In the genomic region with DNA sequence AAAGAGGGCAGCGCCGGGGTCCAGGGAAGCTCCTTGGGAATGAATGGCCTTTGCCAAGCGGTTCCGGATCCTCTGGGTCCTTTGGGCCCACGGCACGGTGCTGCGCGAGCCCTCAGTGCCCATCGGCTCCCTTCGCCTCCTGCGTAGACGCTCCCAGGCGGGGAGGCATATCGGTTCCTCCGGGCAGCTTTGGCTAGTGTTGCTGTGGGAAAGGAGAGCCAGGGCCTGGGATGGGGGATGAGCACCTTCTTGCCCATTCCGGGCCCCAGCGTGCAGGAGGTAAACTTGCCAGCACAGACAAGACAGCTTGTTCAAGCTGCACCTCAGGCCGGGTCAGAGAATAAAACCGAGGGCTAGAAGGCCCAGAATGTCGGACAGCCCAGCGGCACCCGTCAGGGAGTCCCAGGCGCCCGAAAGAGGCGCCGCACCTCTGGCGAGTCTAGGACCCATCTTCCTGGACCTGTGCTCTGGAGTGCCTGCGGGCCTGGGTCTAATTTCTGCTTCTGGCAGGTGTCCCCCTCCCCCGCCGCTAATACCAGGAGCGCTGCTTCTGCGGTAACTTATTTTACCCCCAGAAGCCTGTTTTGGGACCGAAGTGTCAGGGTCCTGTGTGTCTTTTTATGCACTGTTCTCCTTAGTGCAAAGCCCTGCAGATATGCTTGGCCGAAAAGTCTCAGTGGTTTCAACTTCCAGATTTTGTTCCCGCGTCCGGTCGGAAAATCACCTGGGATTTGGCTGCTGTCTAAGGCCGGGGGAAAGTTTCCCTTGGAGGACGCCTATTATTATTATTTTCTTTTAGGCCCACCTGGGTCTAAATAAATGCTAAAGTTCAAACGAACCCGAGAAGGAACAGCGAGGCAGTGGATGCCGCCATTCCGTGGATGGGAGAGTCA, we compare ENCODE assay signal across 15 cellular contexts. TPM values are rescaled to one million over a fixed set of nuclear protein-coding genes. Genes with fewer than 3 reads are reported as not detected.
DNase-seq lines count a peak whose midpoint lies in the region; ATAC-seq and TF ChIP-seq lines count a peak whose summit lies in the region.
"Had no signal": no experiment of that assay in that cellular context is flagged by ENCODE, and none has a peak within 500 bp of the region (broad histone marks: within the 10 kb centered on the region; RNA-seq: fewer than 3 reads in every experiment).

No MANE protein-coding gene starts in this region.

- H3K27me3 Mint-ChIP-seq in activated naive CD4-positive, alpha-beta T cell treated with anti-CD3 and anti-CD28 coated beads, Interleukin-2, amount 10 ng/mL, durations not matched to agents 7 days and 5 days, result peaks cover 95% of the 10 kb centered on the region
- H3K27me3 Mint-ChIP-seq in T-cell, result peaks cover 29 to 66% of the 10 kb centered on the region in 2 donors
- H3K27me3 Mint-ChIP-seq in immature natural killer cell (ENCODE audit: low read depth in 3 of 3), result peaks cover 17 to 20% (median 19%) of the 10 kb centered on the region in 3 donors

- peak overlapping the region; percentile 31 for H3K4me3 ChIP-seq in smooth muscle cell

- peak overlapping the region; percentile 96 for H3K4me2 ChIP-seq in smooth muscle cell

- no peak for DNase-seq in activated naive CD4-positive, alpha-beta T cell treated with anti-CD3 and anti-CD28 coated beads, Interleukin-2, amount 10 ng/mL, durations not matched to agents 7 days and 5 days
- no peak for DNase-seq in activated naive CD4-positive, alpha-beta T cell treated with anti-CD3 and anti-CD28 coated beads, Interleukin-2, amount 50 U/mL, for 16 hours
- DNase-seq in T-cell (no peak), immature natural killer cell (no peak), smooth muscle cell (lab: John Stamatoyannopoulos, UW; ENCODE audit: unreplicated experiment) (no peak), HuH-7 (ENCODE audit: low spot score) (no peak)
- DNase-seq: AML-193; amniotic stem cell; effector memory CD4-positive, alpha-beta T cell; NCI-H1417 treated with DMSO at 0.1 percent for 48 hours; SHP77 treated with DMSO at 0.1 percent for 48 hours; stimulated activated CD4-positive, alpha-beta T cell treated with anti-CD3 and anti-CD28 coated beads, Interleukin-12 subunit alpha, Interleukin-12 subunit beta, amount 100 ng/mL, for 4 hours had no signal

- CTCF ChIA-PET in activated naive CD4-positive, alpha-beta T cell treated with anti-CD3 and anti-CD28 coated beads, Interleukin-2, amount 10 ng/mL, durations not matched to agents 7 days and 5 days (lab: Charles Lee), result no interaction called here
- CTCF ChIA-PET in T-cell (lab: Charles Lee), result no interaction called here

- H2AFZ ChIP-seq in smooth muscle cell (ENCODE audit: low read depth), result no peak overlapping the region

- WGBS in smooth muscle cell (ENCODE audit: low lambda C conversion rate), result 9% methylated on average over 45 of the region's 45 CpGs

- H3K27me3 ChIP-seq in smooth muscle cell (ENCODE audit: low read depth), result peaks cover 92% of the 10 kb centered on the region

- no peaks in the 10 kb centered on the region for H3K9me3 ChIP-seq in smooth muscle cell (replicated peaks; ENCODE audit: low read depth)

- TF ChIP-seq CTCF in smooth muscle cell (IDR thresholded peaks at IDR 0.05; ENCODE audit: borderline replicate concordance, insufficient read depth, poor library complexity, severe bottlenecking), result no peak

- no peak overlapping the region for H3K9ac ChIP-seq in smooth muscle cell (ENCODE audit: low read depth)

- no peaks in the 10 kb centered on the region for H3K36me3 ChIP-seq in smooth muscle cell (ENCODE audit: low read depth)

- H3F3A ChIP-seq in smooth muscle cell (ENCODE audit: low read depth), result no peaks in the 10 kb centered on the region

- no peak overlapping the region for H3K27ac ChIP-seq in smooth muscle cell (ENCODE audit: low read depth)

- H3K79me2 ChIP-seq in smooth muscle cell (ENCODE audit: low read depth), result no peaks in the 10 kb centered on the region

- peak overlapping the region; percentile 38 for H3K4me3 Mint-ChIP-seq in activated naive CD4-positive, alpha-beta T cell treated with anti-CD3 and anti-CD28 coated beads, Interleukin-2, amount 10 ng/mL, durations not matched to agents 7 days and 5 days
- H3K4me3 Mint-ChIP-seq in T-cell (peak overlapping the region; percentile 6 to 55 (median 46)), immature natural killer cell (peak overlapping the region in 3 of 5 donors; percentile 33 to 45 (median 44))

- H3K36me3 Mint-ChIP-seq in activated naive CD4-positive, alpha-beta T cell treated with anti-CD3 and anti-CD28 coated beads, Interleukin-2, amount 10 ng/mL, durations not matched to agents 7 days and 5 days, result no peaks in the 10 kb centered on the region
- H3K36me3 Mint-ChIP-seq in T-cell (no peaks in the 10 kb centered on the region), immature natural killer cell (peaks cover 0 to 5% (median 4%) of the 10 kb centered on the region in 3 donors)

- ATAC-seq in T-cell (replicated peaks in 1 of 4), result no peak
- ATAC-seq in HG03520 (IDR thresholded peaks at IDR 0.05; ENCODE audit: unreplicated experiment), result no peak
- no peak for ATAC-seq in GM18870 (IDR thresholded peaks at IDR 0.05; ENCODE audit: unreplicated experiment)

- H3K4me1 ChIP-seq in smooth muscle cell (ENCODE audit: low read depth), result peaks cover 48% of the 10 kb centered on the region

- POLR2A ChIA-PET in T-cell (lab: Charles Lee), result no interaction called here

- H3K9me3 Mint-ChIP-seq in activated naive CD4-positive, alpha-beta T cell treated with anti-CD3 and anti-CD28 coated beads, Interleukin-2, amount 10 ng/mL, durations not matched to agents 7 days and 5 days, result no peaks in the 10 kb centered on the region
- H3K9me3 Mint-ChIP-seq in T-cell (no peaks in the 10 kb centered on the region), immature natural killer cell (no peaks in the 10 kb centered on the region)

- H4K20me1 ChIP-seq in smooth muscle cell (ENCODE audit: low read depth), result peaks cover 15% of the 10 kb centered on the region

- H3K27ac Mint-ChIP-seq in activated naive CD4-positive, alpha-beta T cell treated with anti-CD3 and anti-CD28 coated beads, Interleukin-2, amount 10 ng/mL, durations not matched to agents 7 days and 5 days, result no peak overlapping the region
- H3K27ac Mint-ChIP-seq in T-cell, result no peak overlapping the region
- H3K27ac Mint-ChIP-seq in immature natural killer cell, result no peak overlapping the region

- peaks cover 20% of the 10 kb centered on the region for H3K4me1 Mint-ChIP-seq in activated naive CD4-positive, alpha-beta T cell treated with anti-CD3 and anti-CD28 coated beads, Interleukin-2, amount 10 ng/mL, durations not matched to agents 7 days and 5 days
- H3K4me1 Mint-ChIP-seq in T-cell, result peaks cover 11 to 17% (median 13%) of the 10 kb centered on the region in 3 donors
- peaks cover 5 to 8% of the 10 kb centered on the region in 2 donors for H3K4me1 Mint-ChIP-seq in immature natural killer cell

RNA-seq across cellular contexts. Expression of a gene that starts 1.7 kb away (rescaled TPM):
- total RNA-seq in T-cell, result under 1 TPM in 2 of 5 donors, not detected in 3; 0.16 TPM
- polyA plus RNA-seq in immature natural killer cell, result not detected
- total RNA-seq in smooth muscle cell, result 3.4 and 5.8 TPM in 2 replicates
- 2.5 and 7.3 TPM in 2 replicates for polyA plus RNA-seq in smooth muscle cell
- total RNA-seq: HT-29 had no signal
